In the genomic region with DNA sequence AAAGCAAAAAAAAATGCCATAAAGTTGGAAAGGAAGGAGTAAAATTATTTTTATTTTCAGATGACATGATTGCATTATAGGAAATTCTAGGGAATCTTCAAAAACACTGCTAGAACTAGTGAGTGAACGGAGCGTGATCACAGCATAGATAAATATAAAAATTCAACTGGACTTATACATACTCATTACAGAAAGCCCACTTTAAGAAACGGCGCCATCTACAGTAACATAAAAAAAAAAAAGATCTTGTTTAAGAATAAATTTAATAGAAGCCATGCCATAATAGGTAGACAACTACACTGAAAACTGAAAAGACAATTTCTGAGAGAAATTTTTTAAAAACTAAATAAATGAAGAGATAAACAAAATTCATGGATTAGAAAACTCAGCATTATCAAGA, we compare ENCODE assay signal across 18 cellular contexts.
DNase-seq lines count a peak whose midpoint lies in the region; ATAC-seq, FAIRE-seq and TF ChIP-seq lines count a peak whose summit lies in the region.
"Had no signal": no experiment of that assay in that cellular context is flagged by ENCODE, and none has a peak within 500 bp of the region (broad histone marks: within the 10 kb centered on the region; RNA-seq: fewer than 3 reads in every experiment).

No MANE protein-coding gene starts in this region.

- FAIRE-seq in endometrium (lab: Jason Lieb, UNC): peak; percentile 61
- FAIRE-seq: astrocyte had no signal

- no peak for DNase-seq in heart right ventricle
- no peak for DNase-seq in right cardiac atrium
- peak; percentile 51 for DNase-seq in NCI-H345 treated with DMSO at 0.1 percent for 48 hours (lab: John Stamatoyannopoulos, UW; ENCODE audit: unreplicated experiment)
- no peak for DNase-seq in uterus
- DNase-seq in amniotic stem cell (lab: John Stamatoyannopoulos, UW): no peak
- no peak for DNase-seq in coronary artery (ENCODE audit: low spot score)
- DNase-seq: activated effector memory CD4-positive, alpha-beta T cell treated with anti-CD3 and anti-CD28 coated beads, Interleukin-2, amount 50 U/mL, for 16 hours; DMS53; foreskin fibroblast; HCEC 1CT; NCI-H82; SIG-M5; stimulated activated CD4-positive, alpha-beta T cell treated with anti-CD3 and anti-CD28 coated beads, Interleukin-15, amount 100 ng/mL, for 24 hours; testis had no signal

- ATAC-seq in heart right ventricle: no peak
- ATAC-seq in right cardiac atrium: no peak
- no peak for ATAC-seq in HG03442 (IDR thresholded peaks at IDR 0.05; ENCODE audit: unreplicated experiment)

- TF ChIP-seq POLR2A in uterus (IDR thresholded peaks at IDR 0.05): no peak

- H3K27ac ChIP-seq in heart right ventricle (no peak overlapping the region), right cardiac atrium (ENCODE audit: low read length) (no peak overlapping the region), uterus (no peak overlapping the region), coronary artery (no peak overlapping the region)
- H3K27ac ChIP-seq: prostate gland, testis had no signal

- H3K4me1 ChIP-seq in heart right ventricle (peaks cover 0 to 16% (median 6%) of the 10 kb centered on the region in 9 donors), right cardiac atrium (ENCODE audit: control insufficient read depth, insufficient read depth, low read length) (no peaks in the 10 kb centered on the region), uterus (no peaks in the 10 kb centered on the region)
- H3K4me1 ChIP-seq: prostate gland, testis had no signal

- H3K27me3 ChIP-seq in heart right ventricle: no peaks in the 10 kb centered on the region
- no peaks in the 10 kb centered on the region for H3K27me3 ChIP-seq in right cardiac atrium (ENCODE audit: control insufficient read depth, insufficient read depth)
- no peaks in the 10 kb centered on the region for H3K27me3 ChIP-seq in uterus
- H3K27me3 ChIP-seq: testis had no signal

- WGBS in heart right ventricle, 2 donors: 39 to 41% methylated on average over 4 of the region's 4 CpGs
- WGBS in right cardiac atrium: 29% methylated on average over 4 of the region's 4 CpGs

- H3K4me3 ChIP-seq in heart right ventricle: no peak overlapping the region
- no peak overlapping the region for H3K4me3 ChIP-seq in right cardiac atrium (ENCODE audit: low read length)
- no peak overlapping the region for H3K4me3 ChIP-seq in uterus
- no peak overlapping the region for H3K4me3 ChIP-seq in coronary artery
- H3K4me3 ChIP-seq: prostate gland, testis had no signal

- intact Hi-C loops in heart right ventricle (cut with DNase I) (no loop called here), right cardiac atrium (cut with DNase I) (no loop called here), uterus (cut with DNase I; ENCODE audit: low total_unique reads) (no loop called here)

- TF ChIP-seq CTCF in heart right ventricle (IDR thresholded peaks at IDR 0.05) (peak in 5 of 9 donors; percentile 14 to 42 (median 14)), uterus (IDR thresholded peaks at IDR 0.05) (no peak), coronary artery (IDR thresholded peaks at IDR 0.05) (no peak)

- no peaks in the 10 kb centered on the region for H3K9me3 ChIP-seq in heart right ventricle
- no peaks in the 10 kb centered on the region for H3K9me3 ChIP-seq in right cardiac atrium (ENCODE audit: control insufficient read depth, low read length)
- H3K9me3 ChIP-seq in uterus: no peaks in the 10 kb centered on the region
- H3K9me3 ChIP-seq: prostate gland, testis had no signal

- H3K36me3 ChIP-seq in heart right ventricle (no peaks in the 10 kb centered on the region), uterus (no peaks in the 10 kb centered on the region)
- H3K36me3 ChIP-seq: prostate gland had no signal

Comparison
In these comparisons a context has a peak if more than half of its experiments do, and no peak if none do; other contexts are left out.
1. CTCF ChIP-seq: peak in heart right ventricle (5 of 9); none in uterus (0 of 4) and coronary artery (single experiment).